Comparison of ENCODE assay signal across 14 cellular contexts in genomic region chr22:44444341-44445306, GRCh38. TPM values are rescaled to one million over a fixed set of nuclear protein-coding genes. Genes with fewer than 3 reads are reported as not detected.
DNase-seq lines count a peak whose midpoint lies in the region; ATAC-seq, FAIRE-seq and TF ChIP-seq lines count a peak whose summit lies in the region.
"Had no signal": no experiment of that assay in that cellular context is flagged by ENCODE, and none has a peak within 500 bp of the region (broad histone marks: within the 10 kb centered on the region; RNA-seq: fewer than 3 reads in every experiment).

No MANE protein-coding gene starts in this region.

- FAIRE-seq in frontal cortex (lab: Jason Lieb, UNC): no peak

- H3K4me3 ChIP-seq in epithelial cell of proximal tubule (ENCODE audit: low read depth, low read length): no peak overlapping the region
- H3K4me3 ChIP-seq in retinal pigment epithelial cell (ENCODE audit: low read length): no peak overlapping the region
- H3K4me3 ChIP-seq: testis had no signal

- peak; percentile 31 for TF ChIP-seq CTCF in epithelial cell of proximal tubule (conservative IDR thresholded peaks at IDR 0.05; ENCODE audit: low read depth, low read length)
- peak; percentile 36 for TF ChIP-seq CTCF in retinal pigment epithelial cell (conservative IDR thresholded peaks at IDR 0.05; ENCODE audit: low read depth, low read length)

- ATAC-seq in HG02840 (IDR thresholded peaks at IDR 0.05; ENCODE audit: low FRiP score, unreplicated experiment) (no peak), GM18517 (IDR thresholded peaks at IDR 0.05; ENCODE audit: unreplicated experiment) (no peak)
- ATAC-seq: T-cell had no signal

- DNase-seq in DMS 273 (lab: John Stamatoyannopoulos, UW; ENCODE audit: unreplicated experiment) (peak; percentile 20), DMS 273 treated with DMSO at 0.1 percent for 48 hours (lab: John Stamatoyannopoulos, UW) (no peak), NCI-H1694 (lab: John Stamatoyannopoulos, UW) (peak; percentile 13), epithelial cell of proximal tubule (ENCODE audit: low read depth) (no peak), retinal pigment epithelial cell (ENCODE audit: low read depth) (no peak), frontal cortex (ENCODE audit: low spot score in 2 of 2) (no peak)
- DNase-seq: 8988T; activated CD4-positive, alpha-beta T cell treated with anti-CD3 and anti-CD28 coated beads for 48 hours; activated gamma-delta T cell treated with Interleukin-2 at 50 U/mL for 16 hours; NCI-H2029; testis had no signal

RNA-seq across cellular contexts. Expression of gene RTL6, which starts 53.4 kb away (rescaled TPM):
- 25.3 and 25.4 TPM in 2 replicates for total RNA-seq in epithelial cell of proximal tubule
- total RNA-seq in frontal cortex: 57.9 TPM

Comparison
In these comparisons a context has a peak if more than half of its experiments do, and no peak if none do; other contexts are left out.
1. DNase-seq: peak in DMS 273 (single experiment) and NCI-H1694 (single experiment); none in DMS 273 treated with DMSO at 0.1 percent for 48 hours (single experiment), epithelial cell of proximal tubule (single experiment), retinal pigment epithelial cell (single experiment) and frontal cortex (0 of 2).